ENCODE assay signal across 21 cellular contexts in the genomic region with DNA sequence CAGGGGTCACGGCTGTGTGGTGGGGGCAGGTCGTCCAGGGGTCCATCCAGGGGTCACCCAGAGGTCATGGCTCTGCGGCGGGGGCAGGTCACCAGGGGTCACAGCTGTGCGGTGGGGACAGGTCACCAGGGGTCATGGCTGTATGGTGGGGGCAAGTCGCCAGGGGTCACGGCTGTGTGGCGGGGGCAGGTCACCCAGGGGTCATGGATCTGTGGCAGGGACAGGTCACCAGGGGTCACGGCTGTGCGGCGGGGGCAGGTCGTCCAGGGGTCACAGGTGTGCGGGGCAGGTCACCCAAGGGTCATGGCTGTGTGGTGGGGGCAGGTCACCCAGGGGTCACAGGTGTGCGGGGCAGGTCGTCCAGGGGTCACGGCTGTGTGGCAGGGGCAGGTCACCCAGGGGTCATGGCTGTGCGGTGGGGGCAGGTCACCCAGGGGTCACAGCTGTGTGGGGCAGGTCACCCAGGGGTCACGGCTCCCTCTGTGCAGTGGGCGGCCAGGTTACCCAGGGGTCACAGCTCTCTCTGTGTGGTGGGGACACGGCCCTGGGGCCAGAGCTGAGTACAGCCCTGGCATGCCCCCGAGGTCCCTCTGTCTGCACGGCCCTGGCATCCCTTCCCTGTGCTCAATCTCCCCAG. TPM values are rescaled to one million over a fixed set of nuclear protein-coding genes. Genes with fewer than 3 reads are reported as not detected.
DNase-seq lines count a peak whose midpoint lies in the region; ATAC-seq, FAIRE-seq and TF ChIP-seq lines count a peak whose summit lies in the region.
"Had no signal": no experiment of that assay in that cellular context is flagged by ENCODE, and none has a peak within 500 bp of the region (broad histone marks: within the 10 kb centered on the region; RNA-seq: fewer than 3 reads in every experiment).

No MANE protein-coding gene starts in this region.

- POLR2A ChIA-PET in HCT116 (lab: Charles Lee) (no interaction called here), K562 (lab: Yijun Ruan, JAX) (interaction anchor here (1.0 kb wide), 1 partner anchor 44 kb away, joined by 3 read pairs; no protein-coding TSS in a partner anchor)

- no peak for DNase-seq in HCT116 (ENCODE audit: low read depth, low spot score)
- DNase-seq in K562 (ENCODE audit: extremely low read depth in 1 of 4, low spot score in 3 of 4), result no peak
- peak; percentile 35 for DNase-seq in osteoblast (ENCODE audit: insufficient read length, low spot score, missing footprints)
- DNase-seq in MM.1S, result no peak
- DNase-seq: cerebellar nuclear complex; erythroblast; foreskin fibroblast; NCI-H1436; NCI-H524; NK-92 treated with Interleukin-12 subunit alpha and Interleukin-12 subunit beta, amount 100 ng/mL, for 24 hours; small intestine; stimulated activated naive B cell treated with anti-CD40 and anti-IgM and Interleukin-4, amounts not matched to agents 10 μg/mL and 1 μg/mL and 100 μg/mL, for 72 hours had no signal

- intact Hi-C loops in HCT116 (cut with micrococcal nuclease), result no loop called here
- intact Hi-C loops in K562 (cut with micrococcal nuclease), result no loop called here

- H3K4me3 ChIP-seq in HCT116 (replicated peaks in 1 of 2; ENCODE audit: low read depth in 1 of 2, low read length in 2 of 2) (no peak overlapping the region), K562 (no peak overlapping the region), osteoblast (ENCODE audit: insufficient read depth, low read length) (no peak overlapping the region), MM.1S (ENCODE audit: low read length) (no peak overlapping the region)
- H3K4me3 ChIP-seq: psoas muscle, SJSA1 had no signal

- no peaks in the 10 kb centered on the region for H3K9me2 ChIP-seq in HCT116 (ENCODE audit: insufficient read depth)
- no peaks in the 10 kb centered on the region for H3K9me2 ChIP-seq in MM.1S (replicated peaks; ENCODE audit: insufficient read depth, low read length)

- no peaks in the 10 kb centered on the region for H3F3A ChIP-seq in MM.1S (ENCODE audit: insufficient read depth, low read length)

- TF ChIP-seq RAD21 in HCT116 (IDR thresholded peaks at IDR 0.05; ENCODE audit: low read depth) (no peak), K562 (CRISPR knock-in tag; conservative IDR thresholded peaks at IDR 0.05 in 1 of 2, IDR thresholded peaks at IDR 0.05 in 1 of 2) (no peak)

- H3K4me2 ChIP-seq in HCT116 (ENCODE audit: low read length), result no peak overlapping the region
- H3K4me2 ChIP-seq in K562 (ENCODE audit: insufficient read depth, low read length), result no peak overlapping the region
- H3K4me2 ChIP-seq in osteoblast (ENCODE audit: insufficient read depth, low read length), result no peak overlapping the region
- H3K4me2 ChIP-seq in MM.1S (ENCODE audit: low read depth, low read length), result no peak overlapping the region

- no peak overlapping the region; the same call in 1 of the 2 replicates for H3K27ac ChIP-seq in HCT116 (ENCODE audit: low read depth, low read length)
- no peak overlapping the region for H3K27ac ChIP-seq in K562 (ENCODE audit: extremely low read depth, low read depth, low read length)
- H3K27ac ChIP-seq in osteoblast (ENCODE audit: low read depth, low read length), result no peak overlapping the region
- H3K27ac ChIP-seq in MM.1S (ENCODE audit: low read length), result no peak overlapping the region
- H3K27ac ChIP-seq: psoas muscle, SJSA1 had no signal

- CTCF ChIA-PET in HCT116 (lab: Charles Lee) (no interaction called here), K562 (lab: Yijun Ruan, JAX; ENCODE audit: low intra/inter-chr PET ratio) (no interaction called here)

- H3K9ac ChIP-seq in HCT116 (ENCODE audit: low read length) (no peak overlapping the region), K562 (ENCODE audit: insufficient read depth in 1 of 2, low read depth in 2 of 2, low read length in 2 of 2) (no peak overlapping the region), MM.1S (ENCODE audit: low read length) (no peak overlapping the region)

- no peak for TF ChIP-seq POLR2A in HCT116 (IDR thresholded peaks at IDR 0.05; ENCODE audit: borderline replicate concordance, extremely low read depth, insufficient read depth, insufficient read length)
- no peak for TF ChIP-seq POLR2A in K562 (conservative IDR thresholded peaks at IDR 0.05)

- H3K9me3 ChIP-seq in HCT116 (ENCODE audit: control insufficient read depth in 1 of 2, insufficient read depth in 1 of 2, low read depth in 1 of 2, low read length in 2 of 2), result no peaks in the 10 kb centered on the region
- H3K9me3 ChIP-seq in K562 (replicated peaks; ENCODE audit: control insufficient read depth, insufficient read depth, low read depth, low read length), result peaks cover 3% of the 10 kb centered on the region; the same call in 1 of the 2 replicates
- no peaks in the 10 kb centered on the region for H3K9me3 ChIP-seq in osteoblast (ENCODE audit: low read depth, low read length)
- H3K9me3 ChIP-seq in MM.1S (replicated peaks; ENCODE audit: insufficient read depth, low read length), result no peaks in the 10 kb centered on the region
- H3K9me3 ChIP-seq: psoas muscle, SJSA1 had no signal

- H2AFZ ChIP-seq in HCT116 (ENCODE audit: low read depth, low read length, poor library complexity, severe bottlenecking), result no peak overlapping the region
- H2AFZ ChIP-seq in K562 (ENCODE audit: low read depth, low read length), result no peak overlapping the region
- no peak overlapping the region for H2AFZ ChIP-seq in osteoblast (ENCODE audit: low read length)
- no peak overlapping the region for H2AFZ ChIP-seq in MM.1S (ENCODE audit: low read length)

- H4K20me1 ChIP-seq in HCT116 (ENCODE audit: insufficient read depth) (no peaks in the 10 kb centered on the region), K562 (replicated peaks; ENCODE audit: control insufficient read depth, insufficient read depth, low read length) (no peaks in the 10 kb centered on the region), osteoblast (ENCODE audit: insufficient read depth, low read length) (no peaks in the 10 kb centered on the region), MM.1S (ENCODE audit: insufficient read depth, low read length) (no peaks in the 10 kb centered on the region)

- H3K4me1 ChIP-seq in HCT116 (ENCODE audit: control insufficient read depth in 1 of 2, insufficient read depth in 2 of 2, low read length in 2 of 2), result no peaks in the 10 kb centered on the region
- H3K4me1 ChIP-seq in K562 (replicated peaks in 1 of 2; ENCODE audit: control insufficient read depth in 2 of 2, insufficient read depth in 2 of 2, low read length in 2 of 2), result peaks cover 0 to 56% of the 10 kb centered on the region in 2 experiments; a peak in 2 of 5 replicates
- H3K4me1 ChIP-seq in osteoblast (ENCODE audit: insufficient read depth, low read length), result no peaks in the 10 kb centered on the region
- no peaks in the 10 kb centered on the region for H3K4me1 ChIP-seq in MM.1S (ENCODE audit: low read length)
- H3K4me1 ChIP-seq: psoas muscle, SJSA1 had no signal

- ATAC-seq in HCT116, result 0 out of 2 replicates have a peak, but pooled peaks have one; percentile 7
- ATAC-seq in K562, result no peak
- no peak for ATAC-seq in GM21717 (IDR thresholded peaks at IDR 0.05; ENCODE audit: unreplicated experiment)
- ATAC-seq in HG03025 (IDR thresholded peaks at IDR 0.05; ENCODE audit: low FRiP score, unreplicated experiment), result no peak
- ATAC-seq: Panc1; psoas muscle; stimulated activated naive B cell treated with anti-CD40 and anti-IgM and Interleukin-4, amounts not matched to agents 10 μg/mL and 1 μg/mL and 100 μg/mL, for 72 hours had no signal

- 13% methylated on average over 11 of the region's 22 CpGs for WGBS in K562 (ENCODE audit: insufficient coverage, low coverage, missing lambda C conversion rate)

- no peak for TF ChIP-seq CTCF in HCT116 (IDR thresholded peaks at IDR 0.05 in 2 of 3, conservative IDR thresholded peaks at IDR 0.05 in 1 of 3; ENCODE audit: borderline replicate concordance in 1 of 3, insufficient read depth in 1 of 3, low read depth in 2 of 3, low read length in 2 of 3)
- TF ChIP-seq CTCF in K562 (IDR thresholded peaks at IDR 0.05 in 2 of 3, conservative IDR thresholded peaks at IDR 0.05 in 1 of 3; ENCODE audit: insufficient read depth in 2 of 3, low read depth in 1 of 3, low read length in 3 of 3), result no peak
- TF ChIP-seq CTCF in osteoblast (IDR thresholded peaks at IDR 0.05; ENCODE audit: extremely low read depth, low read depth, low read length), result no peak
- TF ChIP-seq CTCF in MM.1S (IDR thresholded peaks at IDR 0.05; ENCODE audit: low read length), result no peak

- RAD21 ChIA-PET in HCT116 (lab: Charles Lee; ENCODE audit: low non-redundant PET in 1 of 2, low total read pairs in 2 of 2, uncharacterized antibody in 2 of 2, unreplicated experiment in 2 of 2), result no interaction called here

- BruUV-seq in HCT116 (replicated peaks; lab: Mats Ljungman, UMichigan) (no TSS peak), K562 (replicated peaks; lab: Mats Ljungman, UMichigan) (no TSS peak)

- FAIRE-seq in K562 (lab: Jason Lieb, UNC), result no peak
- FAIRE-seq: astrocyte, D721Med, small intestine had no signal

- TF ChIP-seq EP300 in K562 (IDR thresholded peaks at IDR 0.05; ENCODE audit: low read length), result no peak

- in situ Hi-C loops in K562 (cut with MboI), result no loop called here

- H3K79me2 ChIP-seq in HCT116 (ENCODE audit: insufficient read depth, low read length), result no peaks in the 10 kb centered on the region
- H3K79me2 ChIP-seq in K562 (ENCODE audit: control insufficient read depth, insufficient read depth, low read length), result no peaks in the 10 kb centered on the region
- H3K79me2 ChIP-seq in osteoblast (ENCODE audit: insufficient read depth, low read length), result no peaks in the 10 kb centered on the region
- H3K79me2 ChIP-seq in MM.1S (ENCODE audit: low read length), result no peaks in the 10 kb centered on the region

- H3K9me1 ChIP-seq in K562 (ENCODE audit: control insufficient read depth, insufficient read depth, low read length), result no peaks in the 10 kb centered on the region

- H3K36me3 ChIP-seq in HCT116 (ENCODE audit: control insufficient read depth in 1 of 2, insufficient read depth in 2 of 2, low read length in 2 of 2) (no peaks in the 10 kb centered on the region), K562 (ENCODE audit: control insufficient read depth, insufficient read depth, low read length) (no peaks in the 10 kb centered on the region), osteoblast (ENCODE audit: insufficient read depth, low read length) (no peaks in the 10 kb centered on the region), MM.1S (replicated peaks; ENCODE audit: insufficient read depth, low read length) (no peaks in the 10 kb centered on the region)
- H3K36me3 ChIP-seq: SJSA1 had no signal

- H3K27me3 ChIP-seq in HCT116 (ENCODE audit: insufficient read depth, low read length), result no peaks in the 10 kb centered on the region
- H3K27me3 ChIP-seq in K562 (ENCODE audit: control insufficient read depth in 2 of 2, insufficient read depth in 2 of 2, low read length in 2 of 2), result peaks cover 19 to 44% of the 10 kb centered on the region in 2 experiments; a peak in 4 of 5 replicates
- peaks cover 3% of the 10 kb centered on the region for H3K27me3 ChIP-seq in osteoblast (ENCODE audit: insufficient read depth, low read length)
- no peaks in the 10 kb centered on the region for H3K27me3 ChIP-seq in MM.1S (replicated peaks; ENCODE audit: insufficient read depth, low read length)
- H3K27me3 ChIP-seq: SJSA1 had no signal

RNA-seq across cellular contexts. Expression of gene ATP5ME, which starts 15.9 kb away (rescaled TPM):
- 330 TPM for total RNA-seq in HCT116 (2021; ENCODE audit: unreplicated experiment)
- polyA plus RNA-seq in HCT116 (2012), result 766 and 980 TPM in 2 replicates
- 72.8 and 88.6 TPM in 2 replicates for total RNA-seq in K562 (2011; cell fraction: chromatin; rRNA removed; ENCODE audit: low replicate concordance)
- total RNA-seq in K562 (2011; cell fraction: nucleolus; rRNA removed), result 122 and 189 TPM in 2 replicates
- total RNA-seq in K562 (2011; cell fraction: nucleoplasm; rRNA removed), result 125 and 130 TPM in 2 replicates
- 746 and 978 TPM in 2 replicates for total RNA-seq in K562 (2014; rRNA removed)
- total RNA-seq in K562 (2014; rRNA removed; fragmentation: Illumina TruSeq; extraction: Trizol), result 839 and 887 TPM in 2 replicates
- 914 and 930 TPM in 2 replicates for total RNA-seq in K562 (2015; rRNA removed; fragmentation: Illumina TruSeq; extraction: Trizol)
- total RNA-seq in K562 (2021), result 509 and 535 TPM in 2 replicates
- 573 and 595 TPM in 2 replicates for polyA plus RNA-seq in K562 (2011; rRNA removed)
- 589 and 678 TPM in 2 replicates for polyA plus RNA-seq in K562 (2011; cell fraction: cytosol; rRNA removed)
- polyA plus RNA-seq in K562 (2011; cell fraction: nucleus; rRNA removed), result 222 and 265 TPM in 2 replicates
- polyA plus RNA-seq in K562 (2012), result 689 and 2,439 TPM in 2 replicates
- 632 and 822 TPM in 2 replicates for polyA plus RNA-seq in K562 (2014; fragmentation: Illumina TruSeq; extraction: Trizol)
- polyA plus RNA-seq in K562 (2014; fragmentation: Nextera tagmentation; extraction: Ambion mirVana), result 1,000 to 10,000 TPM; 2,400 to 2,480 TPM
- 987 and 1,053 TPM in 2 replicates for polyA plus RNA-seq in K562 (2014; rRNA removed)
- polyA minus RNA-seq in K562 (2011; rRNA and poly(A)+ RNA removed), result 147 and 173 TPM in 2 replicates
- polyA minus RNA-seq in K562 (2011; cell fraction: cytosol; rRNA and poly(A)+ RNA removed), result 96.7 and 103 TPM in 2 replicates
- polyA minus RNA-seq in K562 (2011; cell fraction: nucleus; rRNA and poly(A)+ RNA removed), result 41.5 and 69.1 TPM in 2 replicates
- 60.8 and 70.4 TPM in 2 replicates for total RNA-seq in osteoblast

RNA-seq across cellular contexts. Expression of gene MYL5, which starts 16.2 kb away (rescaled TPM):
- total RNA-seq in HCT116 (2021; ENCODE audit: unreplicated experiment), result 14.0 TPM
- 7.7 and 9.8 TPM in 2 replicates for polyA plus RNA-seq in HCT116 (2012)
- 13.3 and 32.0 TPM in 2 replicates for total RNA-seq in K562 (2011; cell fraction: chromatin; rRNA removed; ENCODE audit: low replicate concordance)
- 19.7 and 19.9 TPM in 2 replicates for total RNA-seq in K562 (2011; cell fraction: nucleolus; rRNA removed)
- 9.6 and 13.4 TPM in 2 replicates for total RNA-seq in K562 (2011; cell fraction: nucleoplasm; rRNA removed)
- total RNA-seq in K562 (2014; rRNA removed), result 4.9 and 6.2 TPM in 2 replicates
- total RNA-seq in K562 (2014; rRNA removed; fragmentation: Illumina TruSeq; extraction: Trizol), result 2.6 and 3.1 TPM in 2 replicates
- total RNA-seq in K562 (2015; rRNA removed; fragmentation: Illumina TruSeq; extraction: Trizol), result 5.1 and 5.9 TPM in 2 replicates
- 9.1 and 10.0 TPM in 2 replicates for total RNA-seq in K562 (2021)
- 3.8 and 4.1 TPM in 2 replicates for polyA plus RNA-seq in K562 (2011; rRNA removed)
- 2.8 TPM in 2 replicates for polyA plus RNA-seq in K562 (2011; cell fraction: cytosol; rRNA removed)
- polyA plus RNA-seq in K562 (2011; cell fraction: nucleus; rRNA removed), result 18.2 and 29.5 TPM in 2 replicates
- 9.3 and 13.7 TPM in 2 replicates for polyA plus RNA-seq in K562 (2012)
- 3.4 and 5.5 TPM in 2 replicates for polyA plus RNA-seq in K562 (2014; fragmentation: Illumina TruSeq; extraction: Trizol)
- 1 to 10 TPM; 1.4 TPM for polyA plus RNA-seq in K562 (2014; fragmentation: Nextera tagmentation; extraction: Ambion mirVana)
- polyA plus RNA-seq in K562 (2014; rRNA removed), result 6.0 and 6.9 TPM in 2 replicates
- polyA minus RNA-seq in K562 (2011; rRNA and poly(A)+ RNA removed), result 3.1 and 4.0 TPM in 2 replicates
- 0.76 and 1.5 TPM in 2 replicates for polyA minus RNA-seq in K562 (2011; cell fraction: cytosol; rRNA and poly(A)+ RNA removed)
- 11.0 and 13.6 TPM in 2 replicates for polyA minus RNA-seq in K562 (2011; cell fraction: nucleus; rRNA and poly(A)+ RNA removed)
- 17.7 and 22.8 TPM in 2 replicates for total RNA-seq in osteoblast

RNA-seq across cellular contexts. Expression of gene SLC49A3, which starts 30.8 kb away (rescaled TPM):
- total RNA-seq in HCT116 (2021; ENCODE audit: unreplicated experiment) (5.5 TPM), K562 (2014; rRNA removed) (not detected in 2 replicates), K562 (2014; rRNA removed; fragmentation: Illumina TruSeq; extraction: Trizol) (not detected in 2 replicates), K562 (2015; rRNA removed; fragmentation: Illumina TruSeq; extraction: Trizol) (not detected in 2 replicates), K562 (2021) (0.24 and 0.29 TPM in 2 replicates), osteoblast (11.6 and 13.6 TPM in 2 replicates)
- 1.8 and 3.4 TPM in 2 replicates for polyA plus RNA-seq in HCT116 (2012)
- total RNA-seq in K562 (2011; cell fraction: chromatin; rRNA removed; ENCODE audit: low replicate concordance), result not detected in 2 replicates
- 0.39 TPM in 1 of 2 replicates, not detected in the other for total RNA-seq in K562 (2011; cell fraction: nucleolus; rRNA removed)
- 0.61 TPM in 1 of 2 replicates, not detected in the other for total RNA-seq in K562 (2011; cell fraction: nucleoplasm; rRNA removed)
- polyA plus RNA-seq in K562 (2011; rRNA removed) (not detected in 2 replicates), K562 (2014; fragmentation: Illumina TruSeq; extraction: Trizol) (not detected in 2 replicates), K562 (2014; fragmentation: Nextera tagmentation; extraction: Ambion mirVana) (not detected), K562 (2014; rRNA removed) (0.18 and 0.41 TPM in 2 replicates)
- polyA plus RNA-seq in K562 (2011; cell fraction: cytosol; rRNA removed), result 0.03 and 0.22 TPM in 2 replicates
- 0.25 and 0.55 TPM in 2 replicates for polyA plus RNA-seq in K562 (2011; cell fraction: nucleus; rRNA removed)
- polyA plus RNA-seq in K562 (2012), result 0.21 and 0.30 TPM in 2 replicates
- not detected in 2 replicates for polyA minus RNA-seq in K562 (2011; rRNA and poly(A)+ RNA removed)
- polyA minus RNA-seq in K562 (2011; cell fraction: cytosol; rRNA and poly(A)+ RNA removed), result not detected in 2 replicates
- polyA minus RNA-seq in K562 (2011; cell fraction: nucleus; rRNA and poly(A)+ RNA removed), result not detected in 2 replicates
- total RNA-seq: H4, MCF 10A, SJSA1 had no signal

RNA-seq across cellular contexts. Expression of gene PDE6B, which starts 32.8 kb away (rescaled TPM):
- total RNA-seq in HCT116 (2021; ENCODE audit: unreplicated experiment) (not detected), K562 (2014; rRNA removed) (not detected in 2 replicates), K562 (2014; rRNA removed; fragmentation: Illumina TruSeq; extraction: Trizol) (not detected in 2 replicates), K562 (2015; rRNA removed; fragmentation: Illumina TruSeq; extraction: Trizol) (not detected in 2 replicates), K562 (2021) (not detected in 2 replicates), osteoblast (not detected in 2 replicates)
- polyA plus RNA-seq in HCT116 (2012), result 0.02 and 0.03 TPM in 2 replicates
- 0.30 TPM in 1 of 2 replicates, not detected in the other for total RNA-seq in K562 (2011; cell fraction: chromatin; rRNA removed; ENCODE audit: low replicate concordance)
- total RNA-seq in K562 (2011; cell fraction: nucleolus; rRNA removed), result not detected in 2 replicates
- total RNA-seq in K562 (2011; cell fraction: nucleoplasm; rRNA removed), result not detected in 2 replicates
- polyA plus RNA-seq in K562 (2011; rRNA removed) (not detected in 2 replicates), K562 (2014; fragmentation: Illumina TruSeq; extraction: Trizol) (not detected in 2 replicates), K562 (2014; fragmentation: Nextera tagmentation; extraction: Ambion mirVana) (under 1 TPM in 1 of 2 experiments, not detected in 1; 0.04 TPM), K562 (2014; rRNA removed) (not detected in 2 replicates)
- 0.04 TPM in 1 of 2 replicates, not detected in the other for polyA plus RNA-seq in K562 (2011; cell fraction: cytosol; rRNA removed)
- polyA plus RNA-seq in K562 (2011; cell fraction: nucleus; rRNA removed), result not detected in 2 replicates
- 0.07 and 0.10 TPM in 2 replicates for polyA plus RNA-seq in K562 (2012)
- polyA minus RNA-seq in K562 (2011; rRNA and poly(A)+ RNA removed), result 0.07 TPM in 1 of 2 replicates, not detected in the other
- not detected in 2 replicates for polyA minus RNA-seq in K562 (2011; cell fraction: cytosol; rRNA and poly(A)+ RNA removed)
- polyA minus RNA-seq in K562 (2011; cell fraction: nucleus; rRNA and poly(A)+ RNA removed), result not detected in 2 replicates
- total RNA-seq: H4, MCF 10A, SJSA1 had no signal

RNA-seq across cellular contexts. Expression of gene PCGF3, which starts 47.5 kb away (rescaled TPM):
- total RNA-seq in HCT116 (2021; ENCODE audit: unreplicated experiment) (66.3 TPM), K562 (2014; rRNA removed) (31.3 and 39.9 TPM in 2 replicates), K562 (2014; rRNA removed; fragmentation: Illumina TruSeq; extraction: Trizol) (13.3 and 14.7 TPM in 2 replicates), K562 (2015; rRNA removed; fragmentation: Illumina TruSeq; extraction: Trizol) (19.1 and 20.3 TPM in 2 replicates), K562 (2021) (39.6 and 46.1 TPM in 2 replicates), osteoblast (32.7 and 43.1 TPM in 2 replicates)
- 53.8 and 62.5 TPM in 2 replicates for polyA plus RNA-seq in HCT116 (2012)
- 122 and 175 TPM in 2 replicates for total RNA-seq in K562 (2011; cell fraction: chromatin; rRNA removed; ENCODE audit: low replicate concordance)
- total RNA-seq in K562 (2011; cell fraction: nucleolus; rRNA removed), result 123 and 128 TPM in 2 replicates
- 119 and 129 TPM in 2 replicates for total RNA-seq in K562 (2011; cell fraction: nucleoplasm; rRNA removed)
- polyA plus RNA-seq in K562 (2011; rRNA removed) (37.2 and 42.2 TPM in 2 replicates), K562 (2014; fragmentation: Illumina TruSeq; extraction: Trizol) (18.9 and 20.4 TPM in 2 replicates), K562 (2014; fragmentation: Nextera tagmentation; extraction: Ambion mirVana) (1 to 10 TPM; 2.6 to 4.3 TPM), K562 (2014; rRNA removed) (40.1 and 40.2 TPM in 2 replicates)
- 35.7 and 39.0 TPM in 2 replicates for polyA plus RNA-seq in K562 (2011; cell fraction: cytosol; rRNA removed)
- polyA plus RNA-seq in K562 (2011; cell fraction: nucleus; rRNA removed), result 197 and 242 TPM in 2 replicates
- polyA plus RNA-seq in K562 (2012), result 22.9 and 34.4 TPM in 2 replicates
- polyA minus RNA-seq in K562 (2011; rRNA and poly(A)+ RNA removed), result 25.9 and 30.6 TPM in 2 replicates
- 22.7 and 34.9 TPM in 2 replicates for polyA minus RNA-seq in K562 (2011; cell fraction: cytosol; rRNA and poly(A)+ RNA removed)
- 74.0 and 79.4 TPM in 2 replicates for polyA minus RNA-seq in K562 (2011; cell fraction: nucleus; rRNA and poly(A)+ RNA removed)
